In genomic region chr17:39754161-39754957, GRCh38 we compare ENCODE assay signal across 8 cellular contexts. TPM values are rescaled to one million over a fixed set of nuclear protein-coding genes. Genes with fewer than 3 reads are reported as not detected.
A peak's percentile ranks its signal among the peaks of the same experiment; 100 is the strongest.
DNase-seq lines count a peak whose midpoint lies in the region; ATAC-seq and TF ChIP-seq lines count a peak whose summit lies in the region.

No MANE protein-coding gene starts in this region.

- peaks cover 53 to 56% of the 10 kb centered on the region in 2 donors for H3K4me1 Mint-ChIP-seq in effector memory CD8-positive, alpha-beta T cell (ENCODE audit: low read depth in 2 of 2)

- ATAC-seq in GM19463 (IDR thresholded peaks at IDR 0.05; ENCODE audit: unreplicated experiment): peak; percentile 62
- ATAC-seq in effector memory CD8-positive, alpha-beta T cell (replicated peaks): peak; percentile 70

- TF ChIP-seq CTCF in HL-60 (IDR thresholded peaks at IDR 0.05; ENCODE audit: insufficient read depth, low read length): peak; percentile 57

- no peaks in the 10 kb centered on the region for H3K9me3 Mint-ChIP-seq in effector memory CD8-positive, alpha-beta T cell

- peak overlapping the region; percentile 87 to 90 for H3K4me3 Mint-ChIP-seq in effector memory CD8-positive, alpha-beta T cell

- H3K4me3 ChIP-seq in HL-60 (replicated peaks; ENCODE audit: insufficient read depth, low read length): peak overlapping the region; percentile 50

- H3K27me3 Mint-ChIP-seq in effector memory CD8-positive, alpha-beta T cell: no peaks in the 10 kb centered on the region

- peak overlapping the region; percentile 89 for H3K27ac ChIP-seq in HL-60 (replicated peaks)

- no peaks in the 10 kb centered on the region for H3K27me3 ChIP-seq in HL-60 (ENCODE audit: insufficient read depth, poor library complexity, severe bottlenecking)

- DNase-seq in COLO829 (ENCODE audit: low spot score) (peak; percentile 84), HL-60 (ENCODE audit: low read depth in 1 of 2, low spot score in 1 of 2) (peak; percentile 95), NK-92 (lab: John Stamatoyannopoulos, UW; ENCODE audit: unreplicated experiment) (peak; percentile 82), mesenteric fat pad (ENCODE audit: low spot score) (peak; percentile 98)
- peak; percentile 87 to 90 for DNase-seq in activated CD8-positive, alpha-beta memory T cell treated with anti-CD3 and anti-CD28 coated beads for 4 hours (ENCODE audit: low read depth in 2 of 2)
- peak; percentile 96 to 98 (median 97) for DNase-seq in effector memory CD8-positive, alpha-beta T cell
- peak; percentile 85 for DNase-seq in stimulated activated CD8-positive, alpha-beta memory T cell treated with anti-CD3 and anti-CD28 coated beads, Interleukin-15, amount 100 ng/mL, for 1 hour (ENCODE audit: low read depth)

- peaks cover 56% of the 10 kb centered on the region for H3K36me3 Mint-ChIP-seq in effector memory CD8-positive, alpha-beta T cell (ENCODE audit: insufficient read depth)

- peak overlapping the region; percentile 93 to 97 for H3K27ac Mint-ChIP-seq in effector memory CD8-positive, alpha-beta T cell

RNA-seq across cellular contexts. Expression of gene GRB7, which starts 16.6 kb away (rescaled TPM):
- total RNA-seq in mesenteric fat pad: 0.29 TPM

RNA-seq across cellular contexts. Expression of gene MIEN1, which starts 24.0 kb away (rescaled TPM):
- total RNA-seq in mesenteric fat pad: 36.4 TPM

RNA-seq across cellular contexts. Expression of gene ERBB2, which starts 54.5 kb away (rescaled TPM):
- total RNA-seq in mesenteric fat pad: 21.9 TPM

Comparison
In these comparisons a context has a peak if more than half of its experiments do, and no peak if none do; other contexts are left out.
1. Peak in every context shown above with its lines: DNase-seq, ATAC-seq, H3K4me3 ChIP-seq and H3K27ac ChIP-seq.